Comparison of ENCODE assay signal across 10 cellular contexts in the genomic region with DNA sequence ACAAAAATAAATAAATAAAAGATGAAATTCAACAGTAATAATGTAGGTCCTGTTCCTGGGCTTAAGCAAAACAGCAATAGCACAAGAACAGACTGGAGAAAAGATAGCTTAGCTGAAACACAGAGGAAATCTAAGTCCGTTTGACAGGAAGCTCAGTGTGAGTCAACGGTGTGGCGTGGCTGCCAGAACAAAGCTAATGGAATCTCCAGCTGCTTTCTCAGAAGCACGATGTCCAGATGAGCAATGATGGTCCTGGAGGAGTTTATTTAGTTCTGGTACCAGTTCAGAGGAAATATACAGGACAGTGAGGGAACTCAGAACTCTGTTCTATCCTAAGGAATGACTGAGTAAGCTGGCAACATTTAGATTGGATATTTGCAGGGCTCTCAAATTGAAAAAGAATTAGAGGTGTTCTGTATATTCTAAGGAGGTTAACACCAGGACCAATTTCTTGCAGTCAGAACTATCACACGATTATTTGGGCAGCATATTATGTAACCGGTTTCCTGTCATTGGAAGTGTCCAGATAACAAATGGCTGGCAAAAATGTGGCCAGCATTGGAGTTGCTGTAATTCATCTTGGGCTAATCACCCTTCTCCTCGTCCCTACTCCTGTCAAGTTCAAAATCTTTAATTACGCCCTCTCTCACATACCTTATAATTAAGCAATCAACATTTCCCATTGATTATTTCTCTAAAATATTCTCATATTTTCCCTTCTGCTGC. TPM values are rescaled to one million over a fixed set of nuclear protein-coding genes. Genes with fewer than 3 reads are reported as not detected.
DNase-seq lines count a peak whose midpoint lies in the region; ATAC-seq, FAIRE-seq and TF ChIP-seq lines count a peak whose summit lies in the region.
"Had no signal": no experiment of that assay in that cellular context is flagged by ENCODE, and none has a peak within 500 bp of the region (broad histone marks: within the 10 kb centered on the region; RNA-seq: fewer than 3 reads in every experiment).

No MANE protein-coding gene starts in this region.

- H3K9ac ChIP-seq in GM12878 (ENCODE audit: control insufficient read depth, insufficient read depth, low read length) = no peak overlapping the region
- H3K9ac ChIP-seq in muscle layer of colon (ENCODE audit: low read length) = no peak overlapping the region

- no peak overlapping the region for H3K4me3 ChIP-seq in GM12878
- no peak overlapping the region for H3K4me3 ChIP-seq in muscle layer of colon (ENCODE audit: low read depth in 1 of 2, low read length in 2 of 2)
- no peak overlapping the region for H3K4me3 ChIP-seq in lower leg skin (ENCODE audit: low read depth, poor library complexity, severe bottlenecking)

- CTCF ChIA-PET in GM12878 (lab: Yijun Ruan, JAX) = interaction anchor here (0.8 kb wide), 1 partner anchor 11 kb away, joined by 3 read pairs; no protein-coding TSS in a partner anchor

- no peaks in the 10 kb centered on the region for H3K79me2 ChIP-seq in GM12878 (ENCODE audit: control insufficient read depth, insufficient read depth, low read length)

- BruUV-seq in GM12878 (replicated peaks; lab: Mats Ljungman, UMichigan) = no TSS peak

- H3K4me1 ChIP-seq in GM12878 (ENCODE audit: control insufficient read depth, insufficient read depth, low read length) (peaks cover 8% of the 10 kb centered on the region), muscle layer of colon (ENCODE audit: insufficient read depth, low read length) (peaks cover 43% of the 10 kb centered on the region)

- TF ChIP-seq POLR2A in GM12878 (IDR thresholded peaks at IDR 0.05; ENCODE audit: low read depth, low read length) (no peak), lower leg skin (IDR thresholded peaks at IDR 0.05) (no peak)

- no peak for ATAC-seq in GM12878
- no peak for ATAC-seq in GM19455 (IDR thresholded peaks at IDR 0.05; ENCODE audit: unreplicated experiment)

- H3K27ac ChIP-seq in GM12878 (ENCODE audit: control insufficient read depth, insufficient read depth) (no peak overlapping the region), muscle layer of colon (ENCODE audit: low read depth, low read length) (peak overlapping the region; percentile 38)

- H3K4me2 ChIP-seq in GM12878 (ENCODE audit: control insufficient read depth, insufficient read depth) = no peak overlapping the region

- DNase-seq in AML-193 (lab: John Stamatoyannopoulos, UW) (peak; percentile 42 to 54), LHCN-M2 (ENCODE audit: low read depth) (peak; percentile 87), GM12878 (ENCODE audit: low read depth, low spot score) (no peak), SHP77 (lab: John Stamatoyannopoulos, UW) (no peak), GM13976 (ENCODE audit: low spot score) (no peak), lower leg skin (ENCODE audit: low spot score in 2 of 2) (no peak)
- DNase-seq: NCI-H1930 had no signal

- H3K36me3 ChIP-seq in GM12878 (ENCODE audit: control insufficient read depth in 2 of 2, insufficient read depth in 2 of 2, low read length in 1 of 2) (no peaks in the 10 kb centered on the region), muscle layer of colon (ENCODE audit: insufficient read depth, low read length) (no peaks in the 10 kb centered on the region)

- peak overlapping the region; percentile 39; the same call in 1 of the 2 replicates for H2AFZ ChIP-seq in GM12878 (ENCODE audit: control insufficient read depth, low read depth, low read length)

- RAD21 ChIA-PET in GM12878 (lab: Charles Lee; ENCODE audit: unreplicated experiment) = no interaction called here

- no peaks in the 10 kb centered on the region for H4K20me1 ChIP-seq in GM12878 (ENCODE audit: control insufficient read depth, insufficient read depth)

- SMC1A ChIA-PET in GM12878 (lab: Charles Lee; ENCODE audit: uncharacterized antibody, unreplicated experiment) = interaction anchor here (1.7 kb wide), 1 partner anchor 10 kb away, joined by 6 read pairs; no protein-coding TSS in a partner anchor

- no peaks in the 10 kb centered on the region for H3K27me3 ChIP-seq in GM12878 (replicated peaks in 1 of 2; ENCODE audit: control insufficient read depth in 2 of 2, insufficient read depth in 2 of 2, low read length in 1 of 2)
- no peaks in the 10 kb centered on the region for H3K27me3 ChIP-seq in muscle layer of colon (ENCODE audit: control insufficient read depth in 1 of 2, insufficient read depth in 2 of 2, low read length in 2 of 2)

- H3K9me3 ChIP-seq in GM12878 (replicated peaks; ENCODE audit: control insufficient read depth, insufficient read depth, low read length) (no peaks in the 10 kb centered on the region), muscle layer of colon (ENCODE audit: low read length) (no peaks in the 10 kb centered on the region)

- in situ Hi-C loops in GM12878 (cut with MboI) = loop anchor here (25.0 kb wide), 1 partner anchor 151 kb away; the partner anchor contains the start of gene CTAG1A
- in situ Hi-C loops in GM13976 (cut with MboI; ENCODE audit: low sequenced_read_pairs, unreplicated experiment) = loop anchor here (25.0 kb wide), 1 partner anchor 151 kb away; the partner anchor contains the start of gene CTAG1A

- no peak for TF ChIP-seq EP300 in GM12878 (IDR thresholded peaks at IDR 0.05; ENCODE audit: borderline replicate concordance in 1 of 2, control insufficient read depth in 1 of 2, low read depth in 2 of 2, low read length in 2 of 2)

- WGBS in GM12878 (ENCODE audit: insufficient coverage, insufficient replicate concordance, low lambda C conversion rate, missing lambda C conversion rate) = 15% methylated on average over 8 of the region's 8 CpGs
- 35 to 48% methylated on average over 8 of the region's 8 CpGs for WGBS in lower leg skin, 2 donors

- TF ChIP-seq RAD21 in GM12878 (IDR thresholded peaks at IDR 0.05; ENCODE audit: insufficient read depth, low read depth, low read length) = no peak

- POLR2A ChIA-PET in GM12878 (lab: Charles Lee) = no interaction called here

- peak; percentile 13 for FAIRE-seq in GM12878 (lab: Jason Lieb, UNC)
- FAIRE-seq: colon had no signal

- intact Hi-C loops in GM12878 (cut with micrococcal nuclease; ENCODE audit: unreplicated experiment) (no loop called here), lower leg skin (cut with DNase I; ENCODE audit: low total_unique reads) (no loop called here)

- TF ChIP-seq CTCF in GM12878 (IDR thresholded peaks at IDR 0.05 in 2 of 3, conservative IDR thresholded peaks at IDR 0.05 in 1 of 3; ENCODE audit: control insufficient read depth in 2 of 3, extremely low read depth in 1 of 3, insufficient read depth in 1 of 3, low read depth in 3 of 3, low read length in 3 of 3) (no peak), GM13976 (IDR thresholded peaks at IDR 0.05; ENCODE audit: borderline replicate concordance, control extremely low read depth, extremely low read depth, insufficient read depth, missing control alignments) (no peak), lower leg skin (IDR thresholded peaks at IDR 0.05) (no peak)

TF ChIP-seq in GM12878, 131 proteins besides CTCF, POLR2A, EP300 and RAD21:
- no peak for TF ChIP-seq HDAC2 (IDR thresholded peaks at IDR 0.05)

RNA-seq across cellular contexts. Expression of gene GAB3, which starts 12.7 kb away (rescaled TPM):
- total RNA-seq in LHCN-M2 (2014; rRNA removed) (2.4 and 12.5 TPM in 2 replicates), GM12878 (2014; rRNA removed) (0.85 and 1.3 TPM in 2 replicates), GM12878 (2014; rRNA removed; fragmentation: Illumina TruSeq; extraction: Trizol) (0.88 and 0.89 TPM in 2 replicates), GM12878 (2021) (0.96 and 2.0 TPM in 2 replicates), lower leg skin (1 to 10 TPM in 3 of 4 donors, under 1 TPM in 1; 0.30 to 1.8 (median 1.4) TPM)
- polyA plus RNA-seq in LHCN-M2 (2012) = 1.9 TPM
- total RNA-seq in GM12878 (2013; cell fraction: nucleolus; rRNA removed) = 3.5 and 3.7 TPM in 2 replicates
- polyA plus RNA-seq in GM12878 (2011; ENCODE audit: low read depth) = 0.87 TPM
- polyA plus RNA-seq in GM12878 (2011; rRNA removed) (0.14 and 0.23 TPM in 2 replicates), GM12878 (2014; fragmentation: Illumina TruSeq; extraction: Trizol) (0.93 and 1.0 TPM in 2 replicates), GM12878 (2014; fragmentation: Nextera tagmentation; extraction: Ambion mirVana) (under 1 TPM; 0.29 to 0.69 TPM), GM12878 (2014; rRNA removed) (0.66 and 1.4 TPM in 2 replicates), GM12878 (2016; fragmentation: Nextera tagmentation; extraction: Ambion mirVana) (under 1 TPM; 0.10 to 0.86 TPM)
- polyA plus RNA-seq in GM12878 (2011; cell fraction: cytosol; rRNA removed) = 0.07 and 0.10 TPM in 2 replicates
- polyA plus RNA-seq in GM12878 (2011; cell fraction: nucleus; rRNA removed) = 0.48 and 0.64 TPM in 2 replicates
- 0.87 and 1.5 TPM in 2 replicates for polyA plus RNA-seq in GM12878 (2012)
- polyA minus RNA-seq in GM12878 (2011; rRNA and poly(A)+ RNA removed) = 0.15 and 0.46 TPM in 2 replicates
- not detected in 2 replicates for polyA minus RNA-seq in GM12878 (2011; cell fraction: cytosol; rRNA and poly(A)+ RNA removed)
- polyA minus RNA-seq in GM12878 (2011; cell fraction: nucleus; rRNA and poly(A)+ RNA removed) = 0.10 and 0.12 TPM in 2 replicates

RNA-seq across cellular contexts. Expression of gene DKC1, which starts 24.5 kb away (rescaled TPM):
- total RNA-seq in LHCN-M2 (2014; rRNA removed) = 40.5 and 46.2 TPM in 2 replicates
- polyA plus RNA-seq in LHCN-M2 (2012) = 33.2 TPM
- 116 and 131 TPM in 2 replicates for total RNA-seq in GM12878 (2013; cell fraction: nucleolus; rRNA removed)
- total RNA-seq in GM12878 (2014; rRNA removed) = 70.1 and 78.1 TPM in 2 replicates
- 112 and 121 TPM in 2 replicates for total RNA-seq in GM12878 (2014; rRNA removed; fragmentation: Illumina TruSeq; extraction: Trizol)
- total RNA-seq in GM12878 (2021) = 111 TPM in 2 replicates
- polyA plus RNA-seq in GM12878 (2011; ENCODE audit: low read depth) = 61.9 TPM
- 102 and 112 TPM in 2 replicates for polyA plus RNA-seq in GM12878 (2011; rRNA removed)
- polyA plus RNA-seq in GM12878 (2011; cell fraction: cytosol; rRNA removed) = 59.9 and 65.0 TPM in 2 replicates
- 122 and 138 TPM in 2 replicates for polyA plus RNA-seq in GM12878 (2011; cell fraction: nucleus; rRNA removed)
- 64.3 and 69.0 TPM in 2 replicates for polyA plus RNA-seq in GM12878 (2012)
- polyA plus RNA-seq in GM12878 (2014; fragmentation: Illumina TruSeq; extraction: Trizol) = 142 and 145 TPM in 2 replicates
- polyA plus RNA-seq in GM12878 (2014; fragmentation: Nextera tagmentation; extraction: Ambion mirVana) = 100 to 1,000 TPM; 106 to 159 TPM
- 89.5 and 93.2 TPM in 2 replicates for polyA plus RNA-seq in GM12878 (2014; rRNA removed)
- polyA plus RNA-seq in GM12878 (2016; fragmentation: Nextera tagmentation; extraction: Ambion mirVana) = 100 to 1,000 TPM; 135 to 136 TPM
- 72.8 and 92.0 TPM in 2 replicates for polyA minus RNA-seq in GM12878 (2011; rRNA and poly(A)+ RNA removed)
- 16.8 and 40.1 TPM in 2 replicates for polyA minus RNA-seq in GM12878 (2011; cell fraction: cytosol; rRNA and poly(A)+ RNA removed)
- polyA minus RNA-seq in GM12878 (2011; cell fraction: nucleus; rRNA and poly(A)+ RNA removed) = 51.6 and 71.2 TPM in 2 replicates
- 10 to 100 TPM; 25.8 to 33.9 (median 29.3) TPM for total RNA-seq in lower leg skin

Comparison
In these comparisons a context has a peak if more than half of its experiments do, and no peak if none do; other contexts are left out.
1. DNase-seq: peak in AML-193 (2 of 2) and LHCN-M2 (single experiment); none in GM12878 (single experiment), SHP77 (0 of 2), GM13976 (single experiment) and lower leg skin (0 of 2).